Comparison of ENCODE assay signal across 21 cellular contexts in genomic region chr14:45066667-45067066, GRCh38.
"Had no signal": no experiment of that assay in that cellular context is flagged by ENCODE, and none has a peak within 500 bp of the region (broad histone marks: within the 10 kb centered on the region; RNA-seq: fewer than 3 reads in every experiment).

No MANE protein-coding gene starts in this region.

- DNase-seq: KBM-7, MV-4-11, NCI-H1048, NCI-H1105, NCI-H1417, NCI-H1436 treated with DMSO at 0.1 percent for 48 hours, NCI-H1694, NCI-H187 treated with DMSO at 0.1 percent for 48 hours, NCI-H2029 treated with DMSO at 0.1 percent for 48 hours, NCI-H2171 treated with DMSO at 0.1 percent for 48 hours, NCI-H345, NCI-H446 treated with DMSO at 0.1 percent for 48 hours, NCI-H510A treated with DMSO at 0.1 percent for 48 hours, NCI-H526, Right ventricle myocardium superior, RPMI8226, SIG-M5 had no signal

- H3K27ac ChIP-seq: SJSA1, SK-N-MC had no signal

- H3K4me1 ChIP-seq: SJSA1 had no signal

- H3K27me3 ChIP-seq: SJSA1 had no signal

- H3K9me3 Mint-ChIP-seq: IgD-negative memory B cell had no signal

- FAIRE-seq: RCC 7860 had no signal

- H3K27ac Mint-ChIP-seq: IgD-negative memory B cell had no signal

- H3K27me3 Mint-ChIP-seq: IgD-negative memory B cell had no signal

- H3K9me3 ChIP-seq: SJSA1 had no signal

- H3K4me3 ChIP-seq: SJSA1, SK-N-MC had no signal

- H3K4me3 Mint-ChIP-seq: IgD-negative memory B cell had no signal
